In the genomic region with DNA sequence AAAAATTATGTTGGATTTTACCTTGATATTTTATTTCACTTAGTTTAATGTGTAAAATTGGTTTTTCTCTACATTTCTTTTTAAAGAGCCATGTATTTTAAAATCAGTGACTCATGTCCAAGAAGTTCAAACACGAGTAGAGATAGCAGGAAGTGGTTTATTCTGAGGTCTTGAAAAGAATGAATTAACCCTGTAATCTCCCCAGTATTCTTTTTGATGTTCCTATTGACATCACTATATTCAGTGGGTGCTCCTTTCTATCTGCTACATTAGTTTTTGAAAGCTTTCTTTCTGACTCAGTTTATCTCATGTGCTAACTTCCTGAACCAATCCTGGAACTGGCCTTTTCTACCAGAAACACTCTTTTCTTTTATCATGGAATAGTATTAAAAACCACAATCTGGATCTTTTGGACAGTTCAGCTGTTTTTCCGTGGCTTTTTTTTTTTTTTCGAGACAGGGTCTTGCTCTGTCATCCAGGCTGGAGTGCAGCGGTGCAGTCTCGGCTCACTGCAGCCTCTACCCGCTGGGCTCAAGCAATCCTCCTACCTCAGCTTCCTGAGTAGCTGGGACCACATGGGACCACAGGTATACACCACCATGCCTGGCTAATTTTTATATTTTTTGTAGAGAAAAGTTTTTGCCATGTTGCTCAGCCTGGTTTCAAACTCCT, we compare ENCODE assay signal across 10 cellular contexts.
DNase-seq lines count a peak whose midpoint lies in the region; ATAC-seq and TF ChIP-seq lines count a peak whose summit lies in the region.
"Had no signal": no experiment of that assay in that cellular context is flagged by ENCODE, and none has a peak within 500 bp of the region (broad histone marks: within the 10 kb centered on the region; RNA-seq: fewer than 3 reads in every experiment).

No MANE protein-coding gene starts in this region.

- TF ChIP-seq POLR2A in tibial nerve (IDR thresholded peaks at IDR 0.05), result no peak

- H3K27ac ChIP-seq in DND-41 (ENCODE audit: low read length) (0 out of 2 replicates have a peak overlapping the region, but pooled peaks have one; percentile 54), tibial nerve (no peak overlapping the region)

- ATAC-seq in DND-41 (ENCODE audit: insufficient read depth, low read depth) (peak; percentile 98), SK-N-SH treated with all-trans-retinoic acid at 6 μM for 48 hours (peak; percentile 67)
- ATAC-seq: left colon had no signal

- H4K20me1 ChIP-seq in DND-41 (ENCODE audit: insufficient read depth, low read length), result no peaks in the 10 kb centered on the region

- H3K4me1 ChIP-seq in DND-41 (ENCODE audit: insufficient read depth, low read length) (peaks cover 23% of the 10 kb centered on the region), tibial nerve (no peaks in the 10 kb centered on the region)

- no peaks in the 10 kb centered on the region for H3K79me2 ChIP-seq in DND-41 (ENCODE audit: insufficient read depth, low read length)

- WGBS in tibial nerve, 2 donors, result 77 to 78% methylated on average over 6 of the region's 6 CpGs

- peak overlapping the region; percentile 71 for H3K4me2 ChIP-seq in DND-41 (ENCODE audit: insufficient read depth, low read length)

- TF ChIP-seq EP300 in tibial nerve (IDR thresholded peaks at IDR 0.05), result no peak

- H3K9me3 ChIP-seq in DND-41 (ENCODE audit: insufficient read depth, low read length, severe bottlenecking) (no peaks in the 10 kb centered on the region), tibial nerve (peaks cover 0 to 9% (median 2%) of the 10 kb centered on the region in 4 donors)

- H3K36me3 ChIP-seq in DND-41 (ENCODE audit: insufficient read depth, low read length) (no peaks in the 10 kb centered on the region), tibial nerve (no peaks in the 10 kb centered on the region)

- H2AFZ ChIP-seq in DND-41 (ENCODE audit: low read depth, low read length), result no peak overlapping the region

- DNase-seq in DND-41, result peak; percentile 53
- DNase-seq in HCEC 1CT, result peak; percentile 83
- peak; percentile 87 for DNase-seq in iris pigment epithelial cell (ENCODE audit: low read depth)
- DNase-seq in tibial nerve (ENCODE audit: low spot score in 2 of 2), result no peak
- no peak for DNase-seq in anterior cingulate cortex (lab: John Stamatoyannopoulos, UW)
- DNase-seq in activated CD4-positive, CD25-positive, alpha-beta regulatory T cell treated with anti-CD3 and anti-CD28 coated beads, Interleukin-2, amount 50 U/mL, for 72 hours, result no peak
- no peak for DNase-seq in NCI-H1436 (lab: John Stamatoyannopoulos, UW)
- DNase-seq: left colon; stimulated activated CD4-positive, alpha-beta T cell treated with anti-CD3 and anti-CD28 coated beads, Interleukin-4, amount 100 ng/mL, for 4 hours had no signal

- TF ChIP-seq CTCF in DND-41 (IDR thresholded peaks at IDR 0.05; ENCODE audit: borderline replicate concordance, extremely low read depth, low read length, poor library complexity, severe bottlenecking) (no peak), tibial nerve (IDR thresholded peaks at IDR 0.05) (no peak)

- H3K4me3 ChIP-seq in DND-41 (ENCODE audit: low read depth in 1 of 2, low read length in 2 of 2) (peak overlapping the region in 1 of 2 experiments; percentile 5; a peak in 2 of 4 replicates), tibial nerve (no peak overlapping the region)

- H3K9ac ChIP-seq in DND-41 (ENCODE audit: low read depth, low read length), result peak overlapping the region; percentile 21; the same call in 1 of the 2 replicates

- H3K27me3 ChIP-seq in DND-41 (ENCODE audit: insufficient read depth, low read length, poor library complexity), result no peaks in the 10 kb centered on the region
- no peaks in the 10 kb centered on the region for H3K27me3 ChIP-seq in tibial nerve

TF ChIP-seq in SK-N-SH treated with all-trans-retinoic acid at 6 μM for 48 hours, 23 proteins besides CTCF, POLR2A, EP300 and RAD21:
- TF ChIP-seq ZNF565 (CRISPR knock-in tag; conservative IDR thresholded peaks at IDR 0.05; ENCODE audit: low read depth) (no peak), PPARA (CRISPR knock-in tag; IDR thresholded peaks at IDR 0.05; ENCODE audit: borderline replicate concordance) (no peak), RARB (CRISPR knock-in tag; IDR thresholded peaks at IDR 0.05) (no peak), GLIS3 (CRISPR knock-in tag; IDR thresholded peaks at IDR 0.05) (no peak), ESRRG (CRISPR knock-in tag; IDR thresholded peaks at IDR 0.05) (no peak), ZFP3 (CRISPR knock-in tag; IDR thresholded peaks at IDR 0.05) (no peak), TOX (CRISPR knock-in tag; IDR thresholded peaks at IDR 0.05; ENCODE audit: borderline replicate concordance) (no peak)
- TF ChIP-seq, protein P1, sequence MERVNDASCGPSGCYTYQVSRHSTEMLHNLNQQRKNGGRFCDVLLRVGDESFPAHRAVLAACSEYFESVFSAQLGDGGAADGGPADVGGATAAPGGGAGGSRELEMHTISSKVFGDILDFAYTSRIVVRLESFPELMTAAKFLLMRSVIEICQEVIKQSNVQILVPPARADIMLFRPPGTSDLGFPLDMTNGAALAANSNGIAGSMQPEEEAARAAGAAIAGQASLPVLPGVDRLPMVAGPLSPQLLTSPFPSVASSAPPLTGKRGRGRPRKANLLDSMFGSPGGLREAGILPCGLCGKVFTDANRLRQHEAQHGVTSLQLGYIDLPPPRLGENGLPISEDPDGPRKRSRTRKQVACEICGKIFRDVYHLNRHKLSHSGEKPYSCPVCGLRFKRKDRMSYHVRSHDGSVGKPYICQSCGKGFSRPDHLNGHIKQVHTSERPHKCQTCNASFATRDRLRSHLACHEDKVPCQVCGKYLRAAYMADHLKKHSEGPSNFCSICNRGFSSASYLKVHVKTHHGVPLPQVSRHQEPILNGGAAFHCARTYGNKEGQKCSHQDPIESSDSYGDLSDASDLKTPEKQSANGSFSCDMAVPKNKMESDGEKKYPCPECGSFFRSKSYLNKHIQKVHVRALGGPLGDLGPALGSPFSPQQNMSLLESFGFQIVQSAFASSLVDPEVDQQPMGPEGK (CRISPR knock-in tag; IDR thresholded peaks at IDR 0.05; ENCODE audit: borderline replicate concordance), result no peak
- TF ChIP-seq, protein P2, sequence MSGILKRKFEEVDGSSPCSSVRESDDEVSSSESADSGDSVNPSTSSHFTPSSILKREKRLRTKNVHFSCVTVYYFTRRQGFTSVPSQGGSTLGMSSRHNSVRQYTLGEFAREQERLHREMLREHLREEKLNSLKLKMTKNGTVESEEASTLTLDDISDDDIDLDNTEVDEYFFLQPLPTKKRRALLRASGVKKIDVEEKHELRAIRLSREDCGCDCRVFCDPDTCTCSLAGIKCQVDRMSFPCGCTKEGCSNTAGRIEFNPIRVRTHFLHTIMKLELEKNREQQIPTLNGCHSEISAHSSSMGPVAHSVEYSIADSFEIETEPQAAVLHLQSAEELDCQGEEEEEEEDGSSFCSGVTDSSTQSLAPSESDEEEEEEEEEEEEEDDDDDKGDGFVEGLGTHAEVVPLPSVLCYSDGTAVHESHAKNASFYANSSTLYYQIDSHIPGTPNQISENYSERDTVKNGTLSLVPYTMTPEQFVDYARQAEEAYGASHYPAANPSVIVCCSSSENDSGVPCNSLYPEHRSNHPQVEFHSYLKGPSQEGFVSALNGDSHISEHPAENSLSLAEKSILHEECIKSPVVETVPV (CRISPR knock-in tag; IDR thresholded peaks at IDR 0.05), result no peak

Comparison
In these comparisons a context has a peak if more than half of its experiments do, and no peak if none do; other contexts are left out.
1. DNase-seq: peak in DND-41 (single experiment), HCEC 1CT (single experiment) and iris pigment epithelial cell (single experiment); none in tibial nerve (0 of 2), anterior cingulate cortex (0 of 58), activated CD4-positive, CD25-positive, alpha-beta regulatory T cell treated with anti-CD3 and anti-CD28 coated beads, Interleukin-2, amount 50 U/mL, for 72 hours (single experiment) and NCI-H1436 (single experiment).